In the genomic region with DNA sequence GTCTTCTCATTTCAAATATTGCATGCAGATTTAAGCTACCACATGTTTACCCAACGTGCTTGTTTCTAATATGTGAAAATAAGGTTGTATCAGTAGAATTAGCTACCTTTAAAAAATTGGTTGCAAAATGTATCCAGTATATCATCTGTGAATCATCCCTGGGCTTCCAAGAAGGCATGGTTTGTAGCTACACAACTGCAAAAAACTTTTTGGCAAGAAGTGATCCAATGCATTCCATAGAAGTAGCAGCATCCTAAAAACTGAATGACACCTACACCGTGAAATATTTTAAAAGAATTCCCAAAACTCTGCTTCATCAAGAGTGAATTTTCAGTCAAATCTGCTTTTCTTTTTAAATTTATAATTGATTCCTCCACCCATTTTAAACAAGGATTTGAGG, we compare ENCODE assay signal across 17 cellular contexts.
"Had no signal": no experiment of that assay in that cellular context is flagged by ENCODE, and none has a peak within 500 bp of the region (broad histone marks: within the 10 kb centered on the region; RNA-seq: fewer than 3 reads in every experiment).

No MANE protein-coding gene starts in this region.

- H3K36me3 ChIP-seq: vagina had no signal

- H3K4me1 ChIP-seq: tibial nerve, vagina had no signal

- H3K27ac ChIP-seq: epithelial cell of prostate, tibial nerve, vagina had no signal

- H3K9me3 ChIP-seq: tibial nerve, vagina had no signal

- ATAC-seq: effector memory CD8-positive, alpha-beta T cell; left lobe of liver; naive thymus-derived CD4-positive, alpha-beta T cell; stimulated activated naive B cell treated with anti-CD40 and anti-IgM and Interleukin-4, amounts not matched to agents 10 μg/mL and 1 μg/mL and 100 μg/mL, for 72 hours had no signal

- H3K27me3 ChIP-seq: tibial nerve, vagina had no signal

- H3K4me3 ChIP-seq: tibial nerve, vagina had no signal

- DNase-seq: activated CD4-positive, alpha-beta T cell treated with anti-CD3 and anti-CD28 coated beads, Interleukin-2, amount 10 ng/mL, durations not matched to agents 7 days and 5 days; activated CD4-positive, CD25-positive, alpha-beta regulatory T cell; activated naive CD4-positive, alpha-beta T cell; activated naive CD8-positive, alpha-beta T cell treated with anti-CD3 and anti-CD28 coated beads, Interleukin-2, amount 10 ng/mL, durations not matched to agents 7 days and 5 days; activated T-cell treated with anti-CD3 and anti-CD28 coated beads for 4 hours; anterior cingulate cortex; dermis blood vessel endothelial cell; effector memory CD8-positive, alpha-beta T cell; hippocampal formation; naive thymus-derived CD4-positive, alpha-beta T cell; posterior cingulate gyrus; stimulated activated CD4-positive, alpha-beta T cell treated with anti-CD3 and anti-CD28 coated beads, Interleukin-2, amount 100 ng/mL, for 48 hours; stimulated activated naive B cell treated with anti-CD40 and anti-IgM and Interleukin-4, amounts not matched to agents 10 μg/mL and 1 μg/mL and 100 μg/mL, for 72 hours had no signal
